Comparison of ENCODE assay signal across 9 cellular contexts in the genomic region with DNA sequence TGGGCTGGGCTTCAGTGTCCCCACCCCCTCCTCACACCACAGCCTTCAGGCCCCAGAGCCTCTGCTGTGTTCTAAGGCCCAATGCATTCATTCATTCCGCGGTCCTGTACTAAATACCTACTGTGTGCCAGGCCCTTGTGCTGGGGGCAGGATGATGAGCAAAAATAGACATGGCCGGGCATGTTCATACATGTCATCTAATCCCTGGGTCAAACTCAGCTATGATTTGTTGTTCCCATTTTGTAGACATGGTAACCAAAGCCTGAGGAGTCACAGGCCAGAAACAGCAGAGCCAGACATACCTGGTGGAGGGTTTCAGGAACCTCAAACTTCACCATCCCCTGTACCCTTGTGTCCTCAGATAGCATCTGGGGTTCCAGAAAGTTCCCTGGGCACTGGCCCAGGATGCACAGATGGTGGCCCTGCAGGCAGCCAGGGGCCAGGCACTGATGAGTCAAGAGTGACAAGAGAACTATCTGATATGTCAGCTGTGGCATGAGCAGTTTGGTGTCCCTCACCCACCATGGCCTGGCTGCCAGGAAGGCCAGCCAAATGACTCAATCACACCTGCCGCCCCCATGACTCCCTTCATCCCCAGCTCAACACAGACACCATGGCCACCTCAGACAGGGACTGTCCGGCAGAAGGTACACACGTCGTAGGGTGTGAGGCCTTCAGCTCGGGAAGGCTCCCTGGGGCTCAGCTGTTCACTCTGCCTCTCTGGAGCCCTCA. TPM values are rescaled to one million over a fixed set of nuclear protein-coding genes. Genes with fewer than 3 reads are reported as not detected.
DNase-seq lines count a peak whose midpoint lies in the region; ATAC-seq, FAIRE-seq and TF ChIP-seq lines count a peak whose summit lies in the region.
"Had no signal": no experiment of that assay in that cellular context is flagged by ENCODE, and none has a peak within 500 bp of the region (broad histone marks: within the 10 kb centered on the region; RNA-seq: fewer than 3 reads in every experiment).

No MANE protein-coding gene starts in this region.

- no peak overlapping the region for H3K18ac ChIP-seq in H1 (ENCODE audit: extremely low read depth, low read length)

- no peak overlapping the region for H3K9ac ChIP-seq in H1 (replicated peaks in 1 of 4; ENCODE audit: extremely low read depth in 1 of 4, low read depth in 3 of 4, low read length in 3 of 4)

- H3K9me3 ChIP-seq in H1 (ENCODE audit: insufficient read depth in 2 of 2, low read depth in 1 of 2, low read length in 1 of 2) (no peaks in the 10 kb centered on the region), psoas muscle (no peaks in the 10 kb centered on the region)

- H4K5ac ChIP-seq in H1 (ENCODE audit: insufficient read length, low read depth, low read length), result no peak overlapping the region

- no peak overlapping the region for H3K56ac ChIP-seq in H1 (replicated peaks; ENCODE audit: insufficient read length, low read depth, low read length)

- peak; percentile 16 for FAIRE-seq in GM12891 (lab: Jason Lieb, UNC)
- no peak for FAIRE-seq in H1 (lab: Jason Lieb, UNC)

- H3K4me2 ChIP-seq in H1 (ENCODE audit: insufficient read depth in 1 of 2, low read depth in 2 of 2, low read length in 2 of 2), result no peak overlapping the region

- no peak for TF ChIP-seq CTCF in H1 (IDR thresholded peaks at IDR 0.05; ENCODE audit: control extremely low read depth in 1 of 3, insufficient read depth in 1 of 3, low read depth in 1 of 3, low read length in 3 of 3)
- TF ChIP-seq CTCF in psoas muscle (IDR thresholded peaks at IDR 0.05), result no peak

- peak; percentile 54 to 69 (median 62) for ATAC-seq in psoas muscle
- ATAC-seq in GM21423 (IDR thresholded peaks at IDR 0.05; ENCODE audit: unreplicated experiment), result no peak
- ATAC-seq: sciatic nerve had no signal

- H2BK15ac ChIP-seq in H1 (ENCODE audit: low read length), result peak overlapping the region; percentile 63; the same call in 1 of the 2 replicates

- H2BK12ac ChIP-seq in H1 (ENCODE audit: low read depth, low read length), result no peak overlapping the region

- H3K4ac ChIP-seq in H1 (replicated peaks; ENCODE audit: insufficient read length, low read depth, low read length), result peak overlapping the region; percentile 65

- CTCF ChIA-PET in H1 (lab: Charles Lee; ENCODE audit: partially characterized antibody), result interaction anchor here (0.5 to 27.5 kb wide), 18 partner anchors 10 to 357 kb away, joined by 3 to 1009 read pairs (median 4); partner anchors contain the start of genes CDH16, CES3, NAE1 and PDP2

- no peak for DNase-seq in GM12891 (ENCODE audit: insufficient read length, low spot score)
- DNase-seq in MV-4-11 (lab: John Stamatoyannopoulos, UW), result peak; percentile 24
- DNase-seq in H1 (ENCODE audit: low read depth in 1 of 2, low spot score in 2 of 2), result no peak
- DNase-seq in psoas muscle, result peak; percentile 82 to 92
- DNase-seq in GM03348 (ENCODE audit: low spot score), result no peak
- DNase-seq in NK-92 (lab: John Stamatoyannopoulos, UW; ENCODE audit: unreplicated experiment), result no peak
- DNase-seq: NCI-H146 had no signal

- H3K79me1 ChIP-seq in H1 (ENCODE audit: low read depth, low read length), result peaks cover 2% of the 10 kb centered on the region; the same call in 1 of the 2 replicates

- WGBS in H1 (ENCODE audit: extremely low coverage in 1 of 2, insufficient coverage in 1 of 2, insufficient read length in 1 of 2, insufficient replicate concordance in 2 of 2, low coverage in 1 of 2, low lambda C conversion rate in 2 of 2, missing lambda C conversion rate in 1 of 2), 2 experiments, result 96% methylated on average over 8 of the region's 8 CpGs; no CpG with 5 or more reads in 1 of the 2 experiments
- WGBS in psoas muscle, 3 donors, result 25 to 41% (median 28%) methylated on average over 8 of the region's 8 CpGs

- peak overlapping the region; percentile 45; the same call in 1 of the 2 replicates for H2AK5ac ChIP-seq in H1 (ENCODE audit: low read depth, low read length)

- H3K4me1 ChIP-seq in H1 (replicated peaks in 1 of 4; ENCODE audit: control insufficient read depth in 3 of 4, insufficient read depth in 4 of 4, low read length in 3 of 4), result peaks cover 0 to 8% (median under 1%) of the 10 kb centered on the region in 4 experiments; a peak in 3 of 7 replicates
- H3K4me1 ChIP-seq in psoas muscle, result peaks cover 49% of the 10 kb centered on the region

- TF ChIP-seq EP300 in H1 (IDR thresholded peaks at IDR 0.05; ENCODE audit: borderline replicate concordance in 1 of 2, low read depth in 2 of 2, low read length in 2 of 2), result no peak

- no peak overlapping the region for H3K14ac ChIP-seq in H1 (ENCODE audit: insufficient read length)

- H4K20me1 ChIP-seq in H1 (replicated peaks in 1 of 2; ENCODE audit: control insufficient read depth in 1 of 2, insufficient read depth in 2 of 2, low read length in 2 of 2), result no peaks in the 10 kb centered on the region

- H4K91ac ChIP-seq in H1 (replicated peaks; ENCODE audit: insufficient read length, low read length), result peak overlapping the region; percentile 52

- no peak for TF ChIP-seq RAD21 in H1 (IDR thresholded peaks at IDR 0.05 in 1 of 2, conservative IDR thresholded peaks at IDR 0.05 in 1 of 2; ENCODE audit: low read depth in 2 of 2, low read length in 2 of 2)

- no peak overlapping the region for H2BK120ac ChIP-seq in H1 (replicated peaks; ENCODE audit: low read depth, low read length)

- peak overlapping the region; percentile 18; the same call in 1 of the 2 replicates for H4K8ac ChIP-seq in H1 (ENCODE audit: extremely low read depth, insufficient read depth, low read length)

- H3K79me2 ChIP-seq in H1 (ENCODE audit: control insufficient read depth in 1 of 2, insufficient read depth in 2 of 2, low read length in 2 of 2), result no peaks in the 10 kb centered on the region

- H2BK20ac ChIP-seq in H1 (ENCODE audit: low read length), result 0 out of 2 replicates have a peak overlapping the region, but pooled peaks have one; percentile 57

- POLR2A ChIA-PET in H1 (lab: Charles Lee; ENCODE audit: partially characterized antibody), result interaction anchor here (1.0 to 1.4 kb wide), 3 partner anchors 16 to 34 kb away, joined by 3 to 7 read pairs (median 6); no protein-coding TSS in a partner anchor

- peak overlapping the region; percentile 73; the same call in 1 of the 2 replicates for H2BK5ac ChIP-seq in H1 (ENCODE audit: low read depth, low read length)

- H2AFZ ChIP-seq in H1 (ENCODE audit: low read length), result no peak overlapping the region

- H3K4me3 ChIP-seq in H1 (ENCODE audit: extremely low read depth in 1 of 4, insufficient read depth in 2 of 4, low read depth in 3 of 4, low read length in 4 of 4) (no peak overlapping the region), psoas muscle (peak overlapping the region; percentile 24)

- H3K27ac ChIP-seq in H1 (ENCODE audit: low read depth, low read length), result no peak overlapping the region
- H3K27ac ChIP-seq in psoas muscle, result peak overlapping the region; percentile 96

- H3K27me3 ChIP-seq in H1 (replicated peaks in 1 of 4; ENCODE audit: control insufficient read depth in 3 of 4, extremely low read depth in 1 of 4, insufficient read depth in 3 of 4, low read length in 3 of 4), result peaks cover 14 to 41% (median 35%) of the 10 kb centered on the region in 4 experiments; a peak in 6 of 7 replicates
- no peaks in the 10 kb centered on the region for H3K27me3 ChIP-seq in psoas muscle (ENCODE audit: insufficient read depth in 3 of 3, low read length in 2 of 3)

- H3K36me3 ChIP-seq in H1 (ENCODE audit: control insufficient read depth in 2 of 4, insufficient read depth in 4 of 4, low read length in 3 of 4) (peaks cover 0 to 3% (median under 1%) of the 10 kb centered on the region in 4 experiments; a peak in 3 of 8 replicates), psoas muscle (ENCODE audit: insufficient read depth in 1 of 2, low read depth in 1 of 2) (peaks cover 0 to 32% of the 10 kb centered on the region in 2 donors)

- H3K23me2 ChIP-seq in H1 (ENCODE audit: low read depth, low read length), result peaks cover 4% of the 10 kb centered on the region; the same call in 1 of the 2 replicates

- TF ChIP-seq POLR2A in GM12891 (IDR thresholded peaks at IDR 0.05; ENCODE audit: low read depth, low read length) (no peak), H1 (IDR thresholded peaks at IDR 0.05; ENCODE audit: control extremely low read depth in 1 of 2, low read depth in 2 of 2, low read length in 2 of 2) (no peak)

- intact Hi-C loops in psoas muscle (cut with DNase I), result loop anchor here in 1 of 2 donors (2.0 kb wide), 1 partner anchor 27 kb away; no protein-coding TSS in a partner anchor

- no peak overlapping the region for H3K23ac ChIP-seq in H1 (ENCODE audit: insufficient read length)

RNA-seq across cellular contexts. Expression of gene RRAD, which starts 2.7 kb away (rescaled TPM):
- polyA plus RNA-seq in GM12891 (2012; ENCODE audit: low read depth, missing spikeins), result 2.7 TPM
- total RNA-seq in H1 (2021; fragmentation: NEBNext Ultra II Directional; extraction: Animal tissue kit (Norgen Biotek cat#: 25700)), result not detected in 2 replicates
- polyA plus RNA-seq in H1 (2011; rRNA removed), result 0.08 and 0.17 TPM in 2 replicates
- 0.26 TPM for polyA plus RNA-seq in H1 (2011; cell fraction: cytosol; rRNA removed)
- polyA plus RNA-seq in H1 (2011; cell fraction: nucleus; rRNA removed), result 0.57 TPM
- polyA plus RNA-seq in H1 (2012, experiment 1 of 2), result 0.16 to 0.83 TPM (median 0.18 TPM) in 3 of 4 replicates, not detected in the other
- polyA plus RNA-seq in H1 (2012, experiment 2 of 2), result 0.16 TPM
- 0.08 TPM for polyA plus RNA-seq in H1 (2013, experiment 1 of 2)
- 0.09 TPM for polyA plus RNA-seq in H1 (2013, experiment 2 of 2)
- polyA minus RNA-seq in H1 (2011; rRNA and poly(A)+ RNA removed), result not detected in 2 replicates
- not detected for polyA minus RNA-seq in H1 (2011; cell fraction: cytosol; rRNA and poly(A)+ RNA removed)
- polyA minus RNA-seq in H1 (2011; cell fraction: nucleus; rRNA and poly(A)+ RNA removed), result not detected
- total RNA-seq in psoas muscle, result 1,000 to 10,000 TPM in 1 of 4 donors, 100 to 1,000 TPM in 3; 164 to 2,869 (median 749) TPM
- 100 to 1,000 TPM; 168 to 304 (median 293) TPM for polyA plus RNA-seq in psoas muscle

RNA-seq across cellular contexts. Expression of gene CIAO2B, which starts 6.1 kb away (rescaled TPM):
- 140 TPM for polyA plus RNA-seq in GM12891 (2012; ENCODE audit: low read depth, missing spikeins)
- total RNA-seq in H1 (2021; fragmentation: NEBNext Ultra II Directional; extraction: Animal tissue kit (Norgen Biotek cat#: 25700)), result 65.6 and 71.3 TPM in 2 replicates
- polyA plus RNA-seq in H1 (2011; rRNA removed), result 248 and 256 TPM in 2 replicates
- polyA plus RNA-seq in H1 (2011; cell fraction: cytosol; rRNA removed), result 191 TPM
- 156 TPM for polyA plus RNA-seq in H1 (2011; cell fraction: nucleus; rRNA removed)
- polyA plus RNA-seq in H1 (2012, experiment 1 of 2), result 67.2 to 137 TPM (median 134 TPM) in 4 replicates
- polyA plus RNA-seq in H1 (2012, experiment 2 of 2), result 152 TPM
- 82.5 TPM for polyA plus RNA-seq in H1 (2013, experiment 1 of 2)
- polyA plus RNA-seq in H1 (2013, experiment 2 of 2), result 88.9 TPM
- polyA minus RNA-seq in H1 (2011; rRNA and poly(A)+ RNA removed), result 69.6 and 94.4 TPM in 2 replicates
- 53.9 TPM for polyA minus RNA-seq in H1 (2011; cell fraction: cytosol; rRNA and poly(A)+ RNA removed)
- polyA minus RNA-seq in H1 (2011; cell fraction: nucleus; rRNA and poly(A)+ RNA removed), result 28.7 TPM
- total RNA-seq in psoas muscle, result 100 to 1,000 TPM; 145 to 346 (median 248) TPM
- polyA plus RNA-seq in psoas muscle, result 100 to 1,000 TPM; 431 to 818 (median 460) TPM

RNA-seq across cellular contexts. Expression of gene CES2, which starts 7.2 kb away (rescaled TPM):
- 11.6 TPM for polyA plus RNA-seq in GM12891 (2012; ENCODE audit: low read depth, missing spikeins)
- total RNA-seq in H1 (2021; fragmentation: NEBNext Ultra II Directional; extraction: Animal tissue kit (Norgen Biotek cat#: 25700)), result 14.4 and 14.7 TPM in 2 replicates
- 8.6 and 16.8 TPM in 2 replicates for polyA plus RNA-seq in H1 (2011; rRNA removed)
- 12.2 TPM for polyA plus RNA-seq in H1 (2011; cell fraction: cytosol; rRNA removed)
- polyA plus RNA-seq in H1 (2011; cell fraction: nucleus; rRNA removed), result 34.5 TPM
- 12.3 to 15.9 TPM (median 14.2 TPM) in 4 replicates for polyA plus RNA-seq in H1 (2012, experiment 1 of 2)
- polyA plus RNA-seq in H1 (2012, experiment 2 of 2), result 10.4 TPM
- polyA plus RNA-seq in H1 (2013, experiment 1 of 2), result 14.2 TPM
- 12.1 TPM for polyA plus RNA-seq in H1 (2013, experiment 2 of 2)
- polyA minus RNA-seq in H1 (2011; rRNA and poly(A)+ RNA removed), result 16.0 and 19.1 TPM in 2 replicates
- polyA minus RNA-seq in H1 (2011; cell fraction: cytosol; rRNA and poly(A)+ RNA removed), result 9.0 TPM
- 33.8 TPM for polyA minus RNA-seq in H1 (2011; cell fraction: nucleus; rRNA and poly(A)+ RNA removed)
- total RNA-seq in psoas muscle, result 10 to 100 TPM; 22.7 to 92.8 (median 57.6) TPM
- 10 to 100 TPM; 12.8 to 22.4 (median 21.6) TPM for polyA plus RNA-seq in psoas muscle

RNA-seq across cellular contexts. Expression of gene CDH16, which starts 9.4 kb away (rescaled TPM):
- polyA plus RNA-seq in GM12891 (2012; ENCODE audit: low read depth, missing spikeins), result not detected
- total RNA-seq in H1 (2021; fragmentation: NEBNext Ultra II Directional; extraction: Animal tissue kit (Norgen Biotek cat#: 25700)), result not detected in 2 replicates
- polyA plus RNA-seq in H1 (2011; rRNA removed) (not detected in 2 replicates), psoas muscle (under 1 TPM; 0.65 to 0.78 (median 0.75) TPM)
- polyA plus RNA-seq in H1 (2011; cell fraction: cytosol; rRNA removed), result not detected
- polyA plus RNA-seq in H1 (2011; cell fraction: nucleus; rRNA removed), result not detected
- polyA plus RNA-seq in H1 (2012, experiment 1 of 2), result not detected in 4 replicates
- polyA plus RNA-seq in H1 (2012, experiment 2 of 2), result not detected
- not detected for polyA plus RNA-seq in H1 (2013, experiment 1 of 2)
- polyA plus RNA-seq in H1 (2013, experiment 2 of 2), result not detected
- polyA minus RNA-seq in H1 (2011; rRNA and poly(A)+ RNA removed), result not detected in 2 replicates
- not detected for polyA minus RNA-seq in H1 (2011; cell fraction: cytosol; rRNA and poly(A)+ RNA removed)
- not detected for polyA minus RNA-seq in H1 (2011; cell fraction: nucleus; rRNA and poly(A)+ RNA removed)
- total RNA-seq in psoas muscle, result 1 to 10 TPM in 1 of 4 donors, under 1 TPM in 1, not detected in 2; 0.53 to 3.3 TPM
- total RNA-seq: sciatic nerve had no signal

RNA-seq across cellular contexts. Expression of gene CES3, which starts 33.0 kb away (rescaled TPM):
- 0.50 TPM for polyA plus RNA-seq in GM12891 (2012; ENCODE audit: low read depth, missing spikeins)
- total RNA-seq in H1 (2021; fragmentation: NEBNext Ultra II Directional; extraction: Animal tissue kit (Norgen Biotek cat#: 25700)), result 1.6 and 1.7 TPM in 2 replicates
- polyA plus RNA-seq in H1 (2011; rRNA removed) (2.2 and 2.8 TPM in 2 replicates), psoas muscle (1 to 10 TPM in 2 of 3 donors, under 1 TPM in 1; 0.48 to 8.7 (median 8.5) TPM)
- 3.4 TPM for polyA plus RNA-seq in H1 (2011; cell fraction: cytosol; rRNA removed)
- 13.2 TPM for polyA plus RNA-seq in H1 (2011; cell fraction: nucleus; rRNA removed)
- 1.1 to 3.7 TPM (median 2.0 TPM) in 4 replicates for polyA plus RNA-seq in H1 (2012, experiment 1 of 2)
- polyA plus RNA-seq in H1 (2012, experiment 2 of 2), result 0.67 TPM
- 1.7 TPM for polyA plus RNA-seq in H1 (2013, experiment 1 of 2)
- 1.3 TPM for polyA plus RNA-seq in H1 (2013, experiment 2 of 2)
- 2.4 and 2.9 TPM in 2 replicates for polyA minus RNA-seq in H1 (2011; rRNA and poly(A)+ RNA removed)
- polyA minus RNA-seq in H1 (2011; cell fraction: cytosol; rRNA and poly(A)+ RNA removed), result 0.59 TPM
- 12.5 TPM for polyA minus RNA-seq in H1 (2011; cell fraction: nucleus; rRNA and poly(A)+ RNA removed)
- total RNA-seq in psoas muscle, result 10 to 100 TPM in 3 of 4 donors, 1 to 10 TPM in 1; 9.7 to 15.2 (median 13.5) TPM

Comparison
In these comparisons a context has a peak if more than half of its experiments do, and no peak if none do; other contexts are left out.
1. DNase-seq: peak in MV-4-11 (single experiment) and psoas muscle (2 of 2); none in GM12891 (single experiment), H1 (0 of 2), GM03348 (single experiment) and NK-92 (single experiment).
2. RNA of gene RRAD, which starts 2.7 kb away (total RNA-seq): 164 to 2,869 TPM in psoas muscle; not detected in H1; every median in the first group is over 100 times any median in the second.